In genomic region chr6:96899019-96899418, GRCh38 we compare ENCODE assay signal across 8 cellular contexts. TPM values are rescaled to one million over a fixed set of nuclear protein-coding genes. Genes with fewer than 3 reads are reported as not detected.
DNase-seq lines count a peak whose midpoint lies in the region; ATAC-seq and TF ChIP-seq lines count a peak whose summit lies in the region.

No MANE protein-coding gene starts in this region.

- H3K4me3 ChIP-seq in HCT116 (replicated peaks in 1 of 2; ENCODE audit: low read depth in 1 of 2, low read length in 2 of 2), result peak overlapping the region in 1 of 2 experiments; percentile 91; a peak in 1 of 4 replicates
- H3K4me3 ChIP-seq in OCI-LY1 (ENCODE audit: low read depth, low read length, poor library complexity, severe bottlenecking), result no peak overlapping the region
- H3K4me3 ChIP-seq in endocrine pancreas (ENCODE audit: control insufficient read depth, insufficient read depth, low read length), result peak overlapping the region; percentile 98

- H2AFZ ChIP-seq in HCT116 (ENCODE audit: low read depth, low read length, poor library complexity, severe bottlenecking) (peak overlapping the region; percentile 92), OCI-LY1 (ENCODE audit: low read length) (peak overlapping the region; percentile 25; the same call in 1 of the 2 replicates)

- H3K36me3 ChIP-seq in HCT116 (ENCODE audit: control insufficient read depth in 1 of 2, insufficient read depth in 2 of 2, low read length in 2 of 2) (peaks cover 9% of the 10 kb centered on the region in 2 experiments), OCI-LY1 (ENCODE audit: insufficient read depth, low read length) (peaks cover 26% of the 10 kb centered on the region), endocrine pancreas (ENCODE audit: control insufficient read depth, insufficient read depth, low read length) (no peaks in the 10 kb centered on the region)

- BruUV-seq in HCT116 (replicated peaks; lab: Mats Ljungman, UMichigan), result no TSS peak

- CTCF ChIA-PET in HCT116 (lab: Charles Lee), result interaction anchor here (0.7 to 3.1 kb wide), 14 partner anchors 8 to 316 kb away, joined by 3 to 85 read pairs (median 3); no protein-coding TSS in a partner anchor

- DNase-seq in HCT116 (ENCODE audit: low read depth, low spot score), result peak; percentile 37
- peak; percentile 73 for DNase-seq in middle frontal gyrus (ENCODE audit: extremely low spot score, low spot score)
- no peak for DNase-seq in NCI-H226
- no peak for DNase-seq in stimulated activated CD4-positive, alpha-beta T cell treated with anti-CD3 and anti-CD28 coated beads, Interleukin-2, amount 100 ng/mL, for 24 hours

- H3K9me2 ChIP-seq in HCT116 (ENCODE audit: insufficient read depth) (no peaks in the 10 kb centered on the region), OCI-LY1 (ENCODE audit: low read depth, low read length) (no peaks in the 10 kb centered on the region)

- H3K4me1 ChIP-seq in HCT116 (ENCODE audit: control insufficient read depth in 1 of 2, insufficient read depth in 2 of 2, low read length in 2 of 2) (peaks cover 6 to 22% of the 10 kb centered on the region in 2 experiments), OCI-LY1 (ENCODE audit: insufficient read depth, low read length, severe bottlenecking) (peaks cover 36% of the 10 kb centered on the region), endocrine pancreas (ENCODE audit: control insufficient read depth, insufficient read depth, low read length) (peaks cover 6% of the 10 kb centered on the region)

- ATAC-seq in HCT116, result no peak
- ATAC-seq in HG03039 (IDR thresholded peaks at IDR 0.05; ENCODE audit: unreplicated experiment), result no peak

- H3K27ac ChIP-seq in C4-2B (no peak overlapping the region), HCT116 (ENCODE audit: low read depth, low read length) (peak overlapping the region; percentile 45; the same call in 1 of the 2 replicates), OCI-LY1 (ENCODE audit: low read depth, low read length, poor library complexity, severe bottlenecking) (peak overlapping the region; percentile 72)

- no peaks in the 10 kb centered on the region for H3K27me3 ChIP-seq in HCT116 (ENCODE audit: insufficient read depth, low read length)
- H3K27me3 ChIP-seq in OCI-LY1 (ENCODE audit: insufficient read depth, low read length), result no peaks in the 10 kb centered on the region
- no peaks in the 10 kb centered on the region for H3K27me3 ChIP-seq in endocrine pancreas (ENCODE audit: control insufficient read depth, insufficient read depth, low read length)

- intact Hi-C loops in HCT116 (cut with micrococcal nuclease), result loop anchor here (1.0 to 5.0 kb wide), 2 partner anchors 155 to 377 kb away; partner anchors contain the start of gene UFL1

- TF ChIP-seq POLR2A in HCT116 (IDR thresholded peaks at IDR 0.05; ENCODE audit: borderline replicate concordance, extremely low read depth, insufficient read depth, insufficient read length), result no peak

- POLR2A ChIA-PET in HCT116 (lab: Charles Lee), result no interaction called here

- RAD21 ChIA-PET in HCT116 (lab: Charles Lee; ENCODE audit: low non-redundant PET in 1 of 2, low total read pairs in 2 of 2, uncharacterized antibody in 2 of 2, unreplicated experiment in 2 of 2), result interaction anchor here in 1 of 2 experiments (2.0 kb wide), 1 partner anchor 160 kb away, joined by 7 read pairs; no protein-coding TSS in a partner anchor

- peaks cover 36% of the 10 kb centered on the region for H3K79me2 ChIP-seq in HCT116 (ENCODE audit: insufficient read depth, low read length)
- H3K79me2 ChIP-seq in OCI-LY1 (ENCODE audit: insufficient read depth, low read length), result peaks cover 28% of the 10 kb centered on the region

- H3K9ac ChIP-seq in HCT116 (ENCODE audit: low read length) (no peak overlapping the region), OCI-LY1 (ENCODE audit: low read length) (peak overlapping the region; percentile 79; the same call in 1 of the 2 replicates), endocrine pancreas (ENCODE audit: control insufficient read depth, insufficient read depth, low read length) (no peak overlapping the region)

- peak; percentile 53 for TF ChIP-seq CTCF in C4-2B (conservative IDR thresholded peaks at IDR 0.05)
- peak; percentile 42 to 74 (median 65); a peak in 5 of 6 replicates for TF ChIP-seq CTCF in HCT116 (IDR thresholded peaks at IDR 0.05 in 2 of 3, conservative IDR thresholded peaks at IDR 0.05 in 1 of 3; ENCODE audit: borderline replicate concordance in 1 of 3, insufficient read depth in 1 of 3, low read depth in 2 of 3, low read length in 2 of 3)
- TF ChIP-seq CTCF in OCI-LY1 (IDR thresholded peaks at IDR 0.05; ENCODE audit: low read length), result peak; percentile 41

- no peaks in the 10 kb centered on the region for H3F3A ChIP-seq in OCI-LY1 (ENCODE audit: insufficient read depth, low read length)

- H3K9me3 ChIP-seq in HCT116 (ENCODE audit: control insufficient read depth in 1 of 2, insufficient read depth in 1 of 2, low read depth in 1 of 2, low read length in 2 of 2), result no peaks in the 10 kb centered on the region
- H3K9me3 ChIP-seq in OCI-LY1 (ENCODE audit: low read length), result no peaks in the 10 kb centered on the region; the same call in 1 of the 2 replicates
- H3K9me3 ChIP-seq in endocrine pancreas (ENCODE audit: control insufficient read depth, low read length), result no peaks in the 10 kb centered on the region

- H3K4me2 ChIP-seq in HCT116 (ENCODE audit: low read length) (peak overlapping the region; percentile 94), OCI-LY1 (ENCODE audit: low read length) (peak overlapping the region; percentile 82)

- H4K20me1 ChIP-seq in HCT116 (ENCODE audit: insufficient read depth), result peaks cover 11% of the 10 kb centered on the region; the same call in 1 of the 2 replicates
- H4K20me1 ChIP-seq in OCI-LY1 (ENCODE audit: insufficient read depth, low read length), result no peaks in the 10 kb centered on the region

- peak; percentile 86 for TF ChIP-seq RAD21 in HCT116 (IDR thresholded peaks at IDR 0.05; ENCODE audit: low read depth)

TF ChIP-seq in HCT116, 20 proteins besides CTCF, POLR2A, EP300 and RAD21:
- TF ChIP-seq EGR1 (IDR thresholded peaks at IDR 0.05; ENCODE audit: low read depth) (no peak), FOSL1 (IDR thresholded peaks at IDR 0.05; ENCODE audit: low read depth) (no peak), ELF1 (IDR thresholded peaks at IDR 0.05; ENCODE audit: borderline replicate concordance, low read depth) (no peak), CBX3 (IDR thresholded peaks at IDR 0.05; ENCODE audit: low read depth) (no peak), ZNF274 (IDR thresholded peaks at IDR 0.05; ENCODE audit: low read depth, low read length) (no peak), REST (IDR thresholded peaks at IDR 0.05; ENCODE audit: low read depth) (no peak), SRF (IDR thresholded peaks at IDR 0.05; ENCODE audit: low read depth) (no peak), TCF7L2 (IDR thresholded peaks at IDR 0.05; ENCODE audit: borderline replicate concordance, extremely low read depth, insufficient read depth, insufficient read length) (no peak), YY1 (IDR thresholded peaks at IDR 0.05; ENCODE audit: extremely low read depth, insufficient replicate concordance, low read depth, low read length) (no peak), ZFX (IDR thresholded peaks at IDR 0.05) (no peak), EZH2phosphoT487 (IDR thresholded peaks at IDR 0.05; ENCODE audit: borderline replicate concordance) (no peak)
- TF ChIP-seq, protein P1, sequence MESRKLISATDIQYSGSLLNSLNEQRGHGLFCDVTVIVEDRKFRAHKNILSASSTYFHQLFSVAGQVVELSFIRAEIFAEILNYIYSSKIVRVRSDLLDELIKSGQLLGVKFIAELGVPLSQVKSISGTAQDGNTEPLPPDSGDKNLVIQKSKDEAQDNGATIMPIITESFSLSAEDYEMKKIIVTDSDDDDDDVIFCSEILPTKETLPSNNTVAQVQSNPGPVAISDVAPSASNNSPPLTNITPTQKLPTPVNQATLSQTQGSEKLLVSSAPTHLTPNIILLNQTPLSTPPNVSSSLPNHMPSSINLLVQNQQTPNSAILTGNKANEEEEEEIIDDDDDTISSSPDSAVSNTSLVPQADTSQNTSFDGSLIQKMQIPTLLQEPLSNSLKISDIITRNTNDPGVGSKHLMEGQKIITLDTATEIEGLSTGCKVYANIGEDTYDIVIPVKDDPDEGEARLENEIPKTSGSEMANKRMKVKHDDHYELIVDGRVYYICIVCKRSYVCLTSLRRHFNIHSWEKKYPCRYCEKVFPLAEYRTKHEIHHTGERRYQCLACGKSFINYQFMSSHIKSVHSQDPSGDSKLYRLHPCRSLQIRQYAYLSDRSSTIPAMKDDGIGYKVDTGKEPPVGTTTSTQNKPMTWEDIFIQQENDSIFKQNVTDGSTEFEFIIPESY (IDR thresholded peaks at IDR 0.05; ENCODE audit: extremely low read depth, insufficient replicate concordance, low read length), result no peak
- TF ChIP-seq, protein P2, sequence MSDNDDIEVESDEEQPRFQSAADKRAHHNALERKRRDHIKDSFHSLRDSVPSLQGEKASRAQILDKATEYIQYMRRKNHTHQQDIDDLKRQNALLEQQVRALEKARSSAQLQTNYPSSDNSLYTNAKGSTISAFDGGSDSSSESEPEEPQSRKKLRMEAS (IDR thresholded peaks at IDR 0.05), result no peak
TF ChIP-seq in HCT116: peak in this region for 0.

RNA-seq across cellular contexts. Expression of gene NDUFAF4, which starts 1.3 kb away (rescaled TPM):
- 62.4 TPM for total RNA-seq in HCT116 (2021; ENCODE audit: unreplicated experiment)
- polyA plus RNA-seq in HCT116 (2012), result 15.8 TPM in 2 replicates

RNA-seq across cellular contexts. Expression of gene KLHL32, which starts 25.5 kb away (rescaled TPM):
- total RNA-seq in HCT116 (2021; ENCODE audit: unreplicated experiment), result 0.81 TPM
- polyA plus RNA-seq in HCT116 (2012), result 0.57 and 1.1 TPM in 2 replicates

Comparison
In these comparisons a context has a peak if more than half of its experiments do, and no peak if none do; other contexts are left out.
1. DNase-seq: peak in HCT116 (single experiment) and middle frontal gyrus (single experiment); none in NCI-H226 (single experiment) and stimulated activated CD4-positive, alpha-beta T cell treated with anti-CD3 and anti-CD28 coated beads, Interleukin-2, amount 100 ng/mL, for 24 hours (0 of 2).
2. Peak in every context shown above with its lines, with median percentiles within 50 percentile points of each other: CTCF ChIP-seq.